ENCODE assay signal across 1 cellular context in the genomic region with DNA sequence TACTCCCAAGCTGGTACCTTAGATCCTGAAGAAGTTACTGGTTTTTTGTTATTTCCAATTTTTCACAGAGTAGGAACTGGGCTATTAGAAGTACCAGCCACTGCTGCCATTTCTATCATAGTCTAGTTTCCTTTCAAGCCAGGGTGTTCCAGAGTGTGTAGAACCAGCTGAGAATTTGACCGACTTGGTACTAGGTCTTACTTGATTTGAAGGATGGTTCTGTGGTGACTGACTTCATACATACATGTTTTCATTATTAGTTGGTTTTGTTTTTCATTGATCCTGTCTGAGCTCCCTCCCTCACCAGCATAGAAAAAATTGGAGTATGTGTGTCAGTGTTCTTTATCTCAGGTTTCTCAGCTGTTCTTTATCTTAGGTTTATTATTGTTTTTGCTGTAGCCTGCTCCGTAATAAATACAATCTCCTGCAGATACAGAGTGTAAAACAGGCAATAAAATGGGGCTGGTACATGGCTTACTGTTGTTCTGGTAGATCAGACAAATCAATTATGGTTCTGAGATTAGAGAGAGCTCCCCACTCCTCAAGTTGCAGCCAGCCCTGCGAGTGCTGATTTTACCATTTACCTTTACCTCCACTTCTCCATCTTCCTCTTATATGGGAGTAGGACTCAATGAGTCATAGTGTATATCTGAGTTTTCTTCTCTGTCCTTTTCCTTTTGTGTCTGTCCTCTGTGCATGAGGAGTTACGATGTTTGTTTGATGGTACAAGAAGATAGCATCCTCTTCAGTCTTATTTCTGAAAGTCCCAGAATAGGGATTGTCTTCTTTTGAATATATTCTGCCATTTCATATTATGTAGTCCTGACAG.
TF ChIP-seq lines count a peak whose summit lies in the region.

No MANE protein-coding gene starts in this region.

TF ChIP-seq in HEK293, 187 proteins besides CTCF, POLR2A, EP300 and RAD21 (continued from another document):
- TF ChIP-seq, protein P1, sequence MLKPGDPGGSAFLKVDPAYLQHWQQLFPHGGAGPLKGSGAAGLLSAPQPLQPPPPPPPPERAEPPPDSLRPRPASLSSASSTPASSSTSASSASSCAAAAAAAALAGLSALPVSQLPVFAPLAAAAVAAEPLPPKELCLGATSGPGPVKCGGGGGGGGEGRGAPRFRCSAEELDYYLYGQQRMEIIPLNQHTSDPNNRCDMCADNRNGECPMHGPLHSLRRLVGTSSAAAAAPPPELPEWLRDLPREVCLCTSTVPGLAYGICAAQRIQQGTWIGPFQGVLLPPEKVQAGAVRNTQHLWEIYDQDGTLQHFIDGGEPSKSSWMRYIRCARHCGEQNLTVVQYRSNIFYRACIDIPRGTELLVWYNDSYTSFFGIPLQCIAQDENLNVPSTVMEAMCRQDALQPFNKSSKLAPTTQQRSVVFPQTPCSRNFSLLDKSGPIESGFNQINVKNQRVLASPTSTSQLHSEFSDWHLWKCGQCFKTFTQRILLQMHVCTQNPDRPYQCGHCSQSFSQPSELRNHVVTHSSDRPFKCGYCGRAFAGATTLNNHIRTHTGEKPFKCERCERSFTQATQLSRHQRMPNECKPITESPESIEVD (tag by site-specific recombination; IDR thresholded peaks at IDR 0.05) = peak; percentile 73
- TF ChIP-seq TCF7L2 (IDR thresholded peaks at IDR 0.05; ENCODE audit: borderline replicate concordance, low read depth, low read length) = peak; percentile 50; the same call in 1 of the 2 replicates
- TF ChIP-seq ZNF596 (tag by site-specific recombination; IDR thresholded peaks at IDR 0.05) = peak; percentile 90
- TF ChIP-seq ZNF561 (tag by site-specific recombination; IDR thresholded peaks at IDR 0.05; ENCODE audit: borderline replicate concordance) = 0 out of 2 replicates have a peak, but pooled peaks have one; percentile 26
- 0 out of 2 replicates have a peak, but pooled peaks have one; percentile 20 for TF ChIP-seq SCRT1 (tag by site-specific recombination; IDR thresholded peaks at IDR 0.05; ENCODE audit: borderline replicate concordance)
- TF ChIP-seq FEZF1 (tag by site-specific recombination; IDR thresholded peaks at IDR 0.05) = peak; percentile 94
- TF ChIP-seq, protein P2, sequence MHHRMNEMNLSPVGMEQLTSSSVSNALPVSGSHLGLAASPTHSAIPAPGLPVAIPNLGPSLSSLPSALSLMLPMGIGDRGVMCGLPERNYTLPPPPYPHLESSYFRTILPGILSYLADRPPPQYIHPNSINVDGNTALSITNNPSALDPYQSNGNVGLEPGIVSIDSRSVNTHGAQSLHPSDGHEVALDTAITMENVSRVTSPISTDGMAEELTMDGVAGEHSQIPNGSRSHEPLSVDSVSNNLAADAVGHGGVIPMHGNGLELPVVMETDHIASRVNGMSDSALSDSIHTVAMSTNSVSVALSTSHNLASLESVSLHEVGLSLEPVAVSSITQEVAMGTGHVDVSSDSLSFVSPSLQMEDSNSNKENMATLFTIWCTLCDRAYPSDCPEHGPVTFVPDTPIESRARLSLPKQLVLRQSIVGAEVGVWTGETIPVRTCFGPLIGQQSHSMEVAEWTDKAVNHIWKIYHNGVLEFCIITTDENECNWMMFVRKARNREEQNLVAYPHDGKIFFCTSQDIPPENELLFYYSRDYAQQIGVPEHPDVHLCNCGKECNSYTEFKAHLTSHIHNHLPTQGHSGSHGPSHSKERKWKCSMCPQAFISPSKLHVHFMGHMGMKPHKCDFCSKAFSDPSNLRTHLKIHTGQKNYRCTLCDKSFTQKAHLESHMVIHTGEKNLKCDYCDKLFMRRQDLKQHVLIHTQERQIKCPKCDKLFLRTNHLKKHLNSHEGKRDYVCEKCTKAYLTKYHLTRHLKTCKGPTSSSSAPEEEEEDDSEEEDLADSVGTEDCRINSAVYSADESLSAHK (tag by site-specific recombination; IDR thresholded peaks at IDR 0.05) = peak; percentile 39; the same call in 1 of the 2 replicates
- TF ChIP-seq ZNF585B (tag by site-specific recombination; IDR thresholded peaks at IDR 0.05) = no peak
- TF ChIP-seq ZNF629 (tag by site-specific recombination; IDR thresholded peaks at IDR 0.05) = 0 out of 2 replicates have a peak, but pooled peaks have one; percentile 16
- peak; percentile 66; the same call in 1 of the 2 replicates for TF ChIP-seq KLF7 (tag by site-specific recombination; IDR thresholded peaks at IDR 0.05; ENCODE audit: borderline replicate concordance)
- TF ChIP-seq, protein P3, sequence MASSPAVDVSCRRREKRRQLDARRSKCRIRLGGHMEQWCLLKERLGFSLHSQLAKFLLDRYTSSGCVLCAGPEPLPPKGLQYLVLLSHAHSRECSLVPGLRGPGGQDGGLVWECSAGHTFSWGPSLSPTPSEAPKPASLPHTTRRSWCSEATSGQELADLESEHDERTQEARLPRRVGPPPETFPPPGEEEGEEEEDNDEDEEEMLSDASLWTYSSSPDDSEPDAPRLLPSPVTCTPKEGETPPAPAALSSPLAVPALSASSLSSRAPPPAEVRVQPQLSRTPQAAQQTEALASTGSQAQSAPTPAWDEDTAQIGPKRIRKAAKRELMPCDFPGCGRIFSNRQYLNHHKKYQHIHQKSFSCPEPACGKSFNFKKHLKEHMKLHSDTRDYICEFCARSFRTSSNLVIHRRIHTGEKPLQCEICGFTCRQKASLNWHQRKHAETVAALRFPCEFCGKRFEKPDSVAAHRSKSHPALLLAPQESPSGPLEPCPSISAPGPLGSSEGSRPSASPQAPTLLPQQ (tag by site-specific recombination; IDR thresholded peaks at IDR 0.05) = 0 out of 2 replicates have a peak, but pooled peaks have one; percentile 19
- TF ChIP-seq ZNF843 (tag by site-specific recombination; IDR thresholded peaks at IDR 0.05) = peak; percentile 83
- TF ChIP-seq ZNF341 (tag by site-specific recombination; IDR thresholded peaks at IDR 0.05; ENCODE audit: low read depth) = 0 out of 2 replicates have a peak, but pooled peaks have one; percentile 11
- no peak for TF ChIP-seq ZNF350 (tag by site-specific recombination; IDR thresholded peaks at IDR 0.05)
- no peak for TF ChIP-seq KLF10 (tag by site-specific recombination; IDR thresholded peaks at IDR 0.05)
- TF ChIP-seq ZNF510 (tag by site-specific recombination; IDR thresholded peaks at IDR 0.05; ENCODE audit: insufficient replicate concordance) = no peak
- no peak for TF ChIP-seq ZFHX2 (tag by site-specific recombination; conservative IDR thresholded peaks at IDR 0.05)
- TF ChIP-seq, protein P4, sequence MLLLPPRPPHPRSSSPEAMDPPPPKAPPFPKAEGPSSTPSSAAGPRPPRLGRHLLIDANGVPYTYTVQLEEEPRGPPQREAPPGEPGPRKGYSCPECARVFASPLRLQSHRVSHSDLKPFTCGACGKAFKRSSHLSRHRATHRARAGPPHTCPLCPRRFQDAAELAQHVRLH (tag by site-specific recombination; IDR thresholded peaks at IDR 0.05) = peak; percentile 81; the same call in 1 of the 2 replicates
